ENCODE assay signal across 20 cellular contexts in the genomic region with DNA sequence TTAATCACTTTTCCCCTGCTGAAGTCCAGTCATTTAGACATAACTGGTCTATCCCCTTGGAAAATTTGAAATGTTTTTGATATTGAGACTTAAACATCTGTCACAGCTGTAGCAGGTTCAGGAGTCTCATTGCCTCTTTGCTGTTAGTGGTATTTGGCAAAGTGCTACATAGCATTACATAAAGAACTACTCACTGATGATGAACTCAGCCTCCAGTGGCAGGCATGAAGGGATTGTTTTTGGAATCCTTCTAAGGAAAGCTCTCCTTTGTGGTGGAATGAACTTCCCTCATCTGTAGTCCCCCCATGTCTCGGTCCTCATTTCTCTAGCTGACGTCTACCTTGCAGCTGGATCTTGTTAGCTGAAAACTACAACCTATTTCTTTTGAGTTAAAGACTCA.
"Had no signal": no experiment of that assay in that cellular context is flagged by ENCODE, and none has a peak within 500 bp of the region (broad histone marks: within the 10 kb centered on the region; RNA-seq: fewer than 3 reads in every experiment).

No MANE protein-coding gene starts in this region.

- H2AFZ ChIP-seq: neural progenitor cell had no signal

- H3K4me1 ChIP-seq: gastrocnemius medialis, neural progenitor cell, right atrium auricular region, stomach had no signal

- H3K9ac ChIP-seq: neural progenitor cell had no signal

- H3K9me3 ChIP-seq: gastrocnemius medialis, mucosa of descending colon, ovary, right atrium auricular region, stomach had no signal

- H3K36me3 ChIP-seq: gastrocnemius medialis, neural progenitor cell, ovary, right atrium auricular region, stomach had no signal

- ATAC-seq: gastrocnemius medialis; left lobe of liver; mucosa of descending colon; naive thymus-derived CD8-positive, alpha-beta T cell had no signal

- DNase-seq: effector CD4-positive, alpha-beta T cell; endodermal cell; erythroblast; gastrocnemius medialis; glutamatergic neuron; islet precursor cell; mammary epithelial cell; mucosa of descending colon; naive thymus-derived CD8-positive, alpha-beta T cell; nucleus accumbens; ovary; small intestine; stimulated activated CD4-positive, alpha-beta T cell treated with anti-CD3 and anti-CD28 coated beads, Interleukin-12 subunit alpha, Interleukin-12 subunit beta, amount 100 ng/mL, for 4 hours; stimulated activated naive CD4-positive, alpha-beta T cell; stomach; trophoblast cell had no signal

- H3K4me3 ChIP-seq: coronary artery, gastrocnemius medialis, mucosa of descending colon, neural progenitor cell, ovary, right atrium auricular region, stomach had no signal

- H3K27ac ChIP-seq: coronary artery, gastrocnemius medialis, neural progenitor cell, ovary, right atrium auricular region, stomach had no signal

- H3K4me2 ChIP-seq: neural progenitor cell had no signal

- H3K27me3 ChIP-seq: gastrocnemius medialis, neural progenitor cell, ovary, right atrium auricular region, stomach had no signal
